1 cellular context compared by ENCODE assay signal in genomic region chr7:23013715-23014649, GRCh38.
TF ChIP-seq lines count a peak whose summit lies in the region.

HYCC1 (minus strand) TSS chr7:23014130; CDS start chr7:22991111, 23,019 bp downstream.

TF ChIP-seq in HepG2, 621 proteins besides CTCF, POLR2A, EP300 and RAD21 (continued from another document and continues in another):
- TF ChIP-seq THAP8 (CRISPR knock-in tag; IDR thresholded peaks at IDR 0.05; ENCODE audit: borderline replicate concordance) (no peak), SP1 (IDR thresholded peaks at IDR 0.05) (no peak), SP1 (CRISPR knock-in tag; IDR thresholded peaks at IDR 0.05) (peak; percentile 89; the same call in 1 of the 2 replicates), NONO (IDR thresholded peaks at IDR 0.05) (no peak), NONO (CRISPR knock-in tag; conservative IDR thresholded peaks at IDR 0.05) (peak; percentile 41), ZNF101 (CRISPR knock-in tag; IDR thresholded peaks at IDR 0.05; ENCODE audit: borderline replicate concordance, low read depth) (no peak), ZNF503 (CRISPR knock-in tag; IDR thresholded peaks at IDR 0.05) (no peak), MEF2D (CRISPR knock-in tag; IDR thresholded peaks at IDR 0.05) (no peak), NR2C2 (CRISPR knock-in tag; IDR thresholded peaks at IDR 0.05; ENCODE audit: borderline replicate concordance) (peak; percentile 28; the same call in 1 of the 2 replicates), ZBTB38 (CRISPR knock-in tag; IDR thresholded peaks at IDR 0.05) (0 out of 2 replicates have a peak, but pooled peaks have one; percentile 28), MTF2 (CRISPR knock-in tag; IDR thresholded peaks at IDR 0.05; ENCODE audit: borderline replicate concordance) (0 out of 2 replicates have a peak, but pooled peaks have one; percentile 59), KLF16 (CRISPR knock-in tag; IDR thresholded peaks at IDR 0.05) (peak in 1 of 2 experiments; percentile 85; a peak in 1 of 4 replicates), ZNF713 (CRISPR knock-in tag; IDR thresholded peaks at IDR 0.05) (no peak), ZNF878 (CRISPR knock-in tag; IDR thresholded peaks at IDR 0.05) (no peak), FOXP1 (IDR thresholded peaks at IDR 0.05) (no peak), FOXP1 (CRISPR knock-in tag; IDR thresholded peaks at IDR 0.05) (no peak), HNF4A (CRISPR knock-in tag; IDR thresholded peaks at IDR 0.05) (peak; percentile 52), SYNCRIP (IDR thresholded peaks at IDR 0.05; ENCODE audit: insufficient read depth, low read depth, low read length) (no peak), ZNF263 (CRISPR knock-in tag; IDR thresholded peaks at IDR 0.05) (peak; percentile 71), ZNF766 (CRISPR knock-in tag; IDR thresholded peaks at IDR 0.05; ENCODE audit: borderline replicate concordance) (peak; percentile 84; the same call in 1 of the 2 replicates), ZNF615 (CRISPR knock-in tag; IDR thresholded peaks at IDR 0.05; ENCODE audit: borderline replicate concordance) (no peak), TCF7L2 (IDR thresholded peaks at IDR 0.05; ENCODE audit: low read depth, low read length) (no peak), ZSCAN22 (CRISPR knock-in tag; IDR thresholded peaks at IDR 0.05) (no peak), RCOR2 (CRISPR knock-in tag; IDR thresholded peaks at IDR 0.05) (no peak), FOSL2 (CRISPR knock-in tag; IDR thresholded peaks at IDR 0.05) (no peak), PRDM15 (CRISPR knock-in tag; IDR thresholded peaks at IDR 0.05) (no peak), YEATS2 (CRISPR knock-in tag; IDR thresholded peaks at IDR 0.05; ENCODE audit: borderline replicate concordance) (no peak), MXD3 (CRISPR knock-in tag; IDR thresholded peaks at IDR 0.05) (0 out of 2 replicates have a peak, but pooled peaks have one; percentile 17), ZBTB34 (CRISPR knock-in tag; IDR thresholded peaks at IDR 0.05) (no peak), ZNF652 (CRISPR knock-in tag; IDR thresholded peaks at IDR 0.05; ENCODE audit: borderline replicate concordance, low read depth) (no peak; the same call in 1 of the 2 replicates), ZBTB37 (CRISPR knock-in tag; IDR thresholded peaks at IDR 0.05) (no peak), ZNF720 (CRISPR knock-in tag; IDR thresholded peaks at IDR 0.05) (no peak), ZBTB7A (CRISPR knock-in tag; IDR thresholded peaks at IDR 0.05) (no peak), ZNF552 (CRISPR knock-in tag; IDR thresholded peaks at IDR 0.05; ENCODE audit: borderline replicate concordance) (peak; percentile 37; the same call in 1 of the 2 replicates), ZFP37 (CRISPR knock-in tag; IDR thresholded peaks at IDR 0.05; ENCODE audit: borderline replicate concordance) (no peak), ZSCAN20 (CRISPR knock-in tag; IDR thresholded peaks at IDR 0.05; ENCODE audit: borderline replicate concordance) (no peak), POLR2AphosphoS5 (IDR thresholded peaks at IDR 0.05; ENCODE audit: low read depth, low read length) (peak; percentile 95), SIX4 (CRISPR knock-in tag; IDR thresholded peaks at IDR 0.05) (no peak), AKNA (CRISPR knock-in tag; IDR thresholded peaks at IDR 0.05; ENCODE audit: borderline replicate concordance) (no peak), SOX13 (IDR thresholded peaks at IDR 0.05) (no peak), SOX13 (CRISPR knock-in tag; conservative IDR thresholded peaks at IDR 0.05 in 1 of 2, IDR thresholded peaks at IDR 0.05 in 1 of 2) (no peak), ZNF335 (CRISPR knock-in tag; IDR thresholded peaks at IDR 0.05) (no peak), ZNF160 (CRISPR knock-in tag; IDR thresholded peaks at IDR 0.05) (no peak), RELA (CRISPR knock-in tag; IDR thresholded peaks at IDR 0.05) (no peak), ZNF605 (CRISPR knock-in tag; IDR thresholded peaks at IDR 0.05) (no peak), PRDM10 (CRISPR knock-in tag; IDR thresholded peaks at IDR 0.05; ENCODE audit: low read depth) (no peak), GMEB2 (CRISPR knock-in tag; IDR thresholded peaks at IDR 0.05; ENCODE audit: low read depth) (no peak)
